In the genomic region with DNA sequence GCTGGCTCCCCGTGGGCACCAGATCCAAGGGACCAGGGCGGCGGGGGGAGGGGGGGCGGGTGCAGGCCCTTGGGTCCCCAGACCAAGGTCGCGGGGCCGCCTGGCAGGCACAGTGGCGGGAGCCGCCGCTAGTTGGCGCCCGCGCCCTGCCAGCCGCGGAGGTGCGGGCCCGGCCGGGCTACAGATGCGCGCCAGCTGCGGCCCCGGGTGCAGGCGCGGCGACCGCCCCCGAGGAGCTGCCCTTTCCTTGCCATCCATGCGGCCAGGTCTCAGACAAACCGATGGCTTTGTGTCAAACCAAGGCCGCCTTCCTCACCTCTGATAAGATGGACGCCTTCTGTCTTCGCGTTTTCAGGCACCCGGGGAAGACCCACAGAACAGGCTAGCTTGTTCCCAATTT, we compare ENCODE assay signal across 8 cellular contexts. TPM values are rescaled to one million over a fixed set of nuclear protein-coding genes. Genes with fewer than 3 reads are reported as not detected.
DNase-seq lines count a peak whose midpoint lies in the region; ATAC-seq, FAIRE-seq and TF ChIP-seq lines count a peak whose summit lies in the region.

No MANE protein-coding gene starts in this region.

- H3K9me3 ChIP-seq in upper lobe of right lung, result no peaks in the 10 kb centered on the region

- no peak overlapping the region for H3K27ac ChIP-seq in upper lobe of right lung

- DNase-seq in D721Med (ENCODE audit: insufficient read length, low spot score) (peak; percentile 43), dermis blood vessel endothelial cell (peak; percentile 50), midbrain (lab: John Stamatoyannopoulos, UW) (peak; percentile 26), upper lobe of right lung (peak; percentile 78), cerebellar cortex (ENCODE audit: low spot score) (no peak)
- peak; percentile 44 for DNase-seq in activated CD4-positive, alpha-beta T cell treated with anti-CD3 and anti-CD28 coated beads for 1 hour

- peak; percentile 63; the same call in 1 of the 2 replicates for TF ChIP-seq RAD21 in Ishikawa (IDR thresholded peaks at IDR 0.05; ENCODE audit: low read depth)

- TF ChIP-seq CTCF in D721Med (IDR thresholded peaks at IDR 0.05; ENCODE audit: insufficient read depth, missing control alignments) (peak; percentile 36), upper lobe of right lung (IDR thresholded peaks at IDR 0.05) (peak; percentile 77)

- peaks cover 64% of the 10 kb centered on the region for H3K27me3 ChIP-seq in upper lobe of right lung

- ATAC-seq in upper lobe of right lung, result peak; percentile 66
- no peak for ATAC-seq in GM21737 (IDR thresholded peaks at IDR 0.05; ENCODE audit: unreplicated experiment)

- H3K4me3 ChIP-seq in upper lobe of right lung, result peak overlapping the region; percentile 3

- TF ChIP-seq EP300 in Ishikawa (IDR thresholded peaks at IDR 0.05; ENCODE audit: borderline replicate concordance), result no peak

- H3K36me3 ChIP-seq in upper lobe of right lung, result no peaks in the 10 kb centered on the region

- FAIRE-seq in D721Med (lab: Jason Lieb, UNC), result no peak

- intact Hi-C loops in upper lobe of right lung (cut with DNase I), result no loop called here

- peaks cover 23% of the 10 kb centered on the region for H3K4me1 ChIP-seq in upper lobe of right lung

TF ChIP-seq in Ishikawa, 13 proteins besides CTCF, POLR2A, EP300 and RAD21:
- TF ChIP-seq YY1 (IDR thresholded peaks at IDR 0.05; ENCODE audit: low read depth) (no peak), TAF1 (IDR thresholded peaks at IDR 0.05; ENCODE audit: low read depth) (no peak), CREB1 (IDR thresholded peaks at IDR 0.05; ENCODE audit: low read depth) (no peak), FOXM1 (IDR thresholded peaks at IDR 0.05; ENCODE audit: borderline replicate concordance, low read depth) (no peak), ZBTB7A (IDR thresholded peaks at IDR 0.05; ENCODE audit: low read depth) (no peak), NFIC (IDR thresholded peaks at IDR 0.05) (no peak), TEAD4 (IDR thresholded peaks at IDR 0.05) (no peak), CEBPB (IDR thresholded peaks at IDR 0.05) (no peak), MAX (IDR thresholded peaks at IDR 0.05) (no peak), EGR1 (IDR thresholded peaks at IDR 0.05) (no peak), TCF12 (IDR thresholded peaks at IDR 0.05; ENCODE audit: low read depth) (no peak)
- TF ChIP-seq, protein P1, sequence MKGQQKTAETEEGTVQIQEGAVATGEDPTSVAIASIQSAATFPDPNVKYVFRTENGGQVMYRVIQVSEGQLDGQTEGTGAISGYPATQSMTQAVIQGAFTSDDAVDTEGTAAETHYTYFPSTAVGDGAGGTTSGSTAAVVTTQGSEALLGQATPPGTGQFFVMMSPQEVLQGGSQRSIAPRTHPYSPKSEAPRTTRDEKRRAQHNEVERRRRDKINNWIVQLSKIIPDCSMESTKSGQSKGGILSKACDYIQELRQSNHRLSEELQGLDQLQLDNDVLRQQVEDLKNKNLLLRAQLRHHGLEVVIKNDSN (IDR thresholded peaks at IDR 0.05), result no peak
TF ChIP-seq in Ishikawa: peak in this region for 0.

RNA-seq across cellular contexts. Expression of gene RUNX3, which starts 2.2 kb away (rescaled TPM):
- total RNA-seq in dermis blood vessel endothelial cell, result not detected in 2 replicates
- 13.1 TPM for total RNA-seq in upper lobe of right lung

Comparison
In these comparisons a context has a peak if more than half of its experiments do, and no peak if none do; other contexts are left out.
1. RNA of gene RUNX3, which starts 2.2 kb away (total RNA-seq): 13.1 TPM in upper lobe of right lung (single experiment); not detected in dermis blood vessel endothelial cell; every median in the first group is over 10 times any median in the second.